In genomic region chr6:109356237-109356636, GRCh38 we compare ENCODE assay signal across 27 cellular contexts.
"Had no signal": no experiment of that assay in that cellular context is flagged by ENCODE, and none has a peak within 500 bp of the region (broad histone marks: within the 10 kb centered on the region; RNA-seq: fewer than 3 reads in every experiment).

No MANE protein-coding gene starts in this region.

- H3K9me3 ChIP-seq: colonic mucosa, gastrocnemius medialis had no signal

- H3K4me3 ChIP-seq: colonic mucosa, coronary artery, dorsolateral prefrontal cortex, esophagus muscularis mucosa, esophagus squamous epithelium, gastrocnemius medialis, gastroesophageal sphincter, heart left ventricle, heart right ventricle had no signal

- H3K27me3 ChIP-seq: colonic mucosa, dorsolateral prefrontal cortex, esophagus muscularis mucosa, esophagus squamous epithelium, foreskin keratinocyte, gastrocnemius medialis, gastroesophageal sphincter, heart left ventricle, heart right ventricle had no signal

- ATAC-seq: effector memory CD8-positive, alpha-beta T cell; foreskin keratinocyte; gastrocnemius medialis; gastroesophageal sphincter; heart left ventricle; heart right ventricle had no signal

- H3K4me3 Mint-ChIP-seq: dendritic cell treated with granulocyte-macrophage colony-stimulating factor and Interleukin-4, amounts not matched to agents 40 ng/mL and 50 ng/mL, for 4 days; effector memory CD8-positive, alpha-beta T cell had no signal

- FAIRE-seq: colon, endometrium, endothelial cell of umbilical vein, frontal cortex had no signal

- H3K27me3 Mint-ChIP-seq: dendritic cell treated with granulocyte-macrophage colony-stimulating factor and Interleukin-4, amounts not matched to agents 40 ng/mL and 50 ng/mL, for 4 days; effector memory CD8-positive, alpha-beta T cell had no signal

- H3K4me1 ChIP-seq: foreskin keratinocyte, gastroesophageal sphincter had no signal

- H3K27ac Mint-ChIP-seq: dendritic cell treated with granulocyte-macrophage colony-stimulating factor and Interleukin-4, amounts not matched to agents 40 ng/mL and 50 ng/mL, for 4 days; effector memory CD8-positive, alpha-beta T cell had no signal

- H3K27ac ChIP-seq: colonic mucosa, coronary artery, dorsolateral prefrontal cortex, epithelial cell of prostate, esophagus muscularis mucosa, esophagus squamous epithelium, foreskin keratinocyte, gastrocnemius medialis, gastroesophageal sphincter, heart left ventricle, heart right ventricle had no signal

- DNase-seq: colonic mucosa; cortex of kidney; dermis blood vessel endothelial cell; dorsolateral prefrontal cortex; effector CD4-positive, alpha-beta T cell; effector CD8-positive, alpha-beta T cell; effector memory CD4-positive, alpha-beta T cell; effector memory CD8-positive, alpha-beta T cell; erythroblast; esophagus squamous epithelium; foreskin fibroblast; foreskin keratinocyte; foreskin melanocyte; gastrocnemius medialis; glutamatergic neuron; head of caudate nucleus; heart left ventricle; heart right ventricle had no signal

- H3K36me3 ChIP-seq: colonic mucosa had no signal
